In genomic region chr10:5018671-5019277, GRCh38 we compare ENCODE assay signal across 8 cellular contexts. TPM values are rescaled to one million over a fixed set of nuclear protein-coding genes. Genes with fewer than 3 reads are reported as not detected.
DNase-seq lines count a peak whose midpoint lies in the region; ATAC-seq and TF ChIP-seq lines count a peak whose summit lies in the region.
"Not testable (repeated sequence)": the region's sequence is repeated elsewhere in the genome, so short reads cannot be mapped to it uniquely, and the experiment has no call there.

No MANE protein-coding gene starts in this region.

- not testable (repeated sequence) for H2AFZ ChIP-seq in HCT116 (ENCODE audit: low read depth, low read length, poor library complexity, severe bottlenecking); PC-3 (ENCODE audit: low read length)

- TF ChIP-seq RAD21 in HCT116 (IDR thresholded peaks at IDR 0.05; ENCODE audit: low read depth) = peak; percentile 31; the same call in 1 of the 2 replicates

- not testable (repeated sequence) for H4K20me1 ChIP-seq in HCT116 (ENCODE audit: insufficient read depth); PC-3 (ENCODE audit: low read length)

- DNase-seq in AG08396 (ENCODE audit: low spot score) = peak; percentile 42
- DNase-seq in HCT116 (ENCODE audit: low read depth, low spot score); astrocyte of the cerebellum (ENCODE audit: low read depth): not testable (repeated sequence)
- peak; percentile 61 for DNase-seq in PC-3
- DNase-seq in right atrium auricular region (ENCODE audit: low spot score) = peak; percentile 79
- DNase-seq in mucosa of descending colon = peak in 2 of 3 donors; percentile 49 to 50
- peak; percentile 68 for DNase-seq in stromal cell of bone marrow (ENCODE audit: low read depth)

- H3K9ac ChIP-seq in HCT116 (ENCODE audit: low read length); PC-3 (ENCODE audit: low read length): not testable (repeated sequence)

- H3K36me3 ChIP-seq in HCT116 (ENCODE audit: control insufficient read depth in 1 of 2, insufficient read depth in 2 of 2, low read length in 2 of 2); PC-3 (ENCODE audit: low read depth, low read length); right atrium auricular region; mucosa of descending colon (ENCODE audit: low read depth): not testable (repeated sequence)

- not testable (repeated sequence) for H3K4me1 ChIP-seq in HCT116 (ENCODE audit: control insufficient read depth in 1 of 2, insufficient read depth in 2 of 2, low read length in 2 of 2); mucosa of descending colon (ENCODE audit: low read depth)
- peaks cover 33% of the 10 kb centered on the region for H3K4me1 ChIP-seq in PC-3 (ENCODE audit: insufficient read depth, low read length)
- H3K4me1 ChIP-seq in right atrium auricular region = peaks cover 0 to 18% of the 10 kb centered on the region in 2 donors

- H3K9me3 ChIP-seq in HCT116 (ENCODE audit: control insufficient read depth in 1 of 2, insufficient read depth in 1 of 2, low read depth in 1 of 2, low read length in 2 of 2); PC-3 (ENCODE audit: low read length); right atrium auricular region; mucosa of descending colon: not testable (repeated sequence)

- TF ChIP-seq POLR2A in HCT116 (IDR thresholded peaks at IDR 0.05; ENCODE audit: borderline replicate concordance, extremely low read depth, insufficient read depth, insufficient read length) = not testable (repeated sequence)

- CTCF ChIA-PET in HCT116 (lab: Charles Lee); PC-3 (lab: Charles Lee): not testable (repeated sequence)

- not testable (repeated sequence) for BruUV-seq in HCT116 (replicated peaks; lab: Mats Ljungman, UMichigan); PC-3 (replicated peaks; lab: Mats Ljungman, UMichigan)

- RAD21 ChIA-PET in HCT116 (lab: Charles Lee; ENCODE audit: low non-redundant PET in 1 of 2, low total read pairs in 2 of 2, uncharacterized antibody in 2 of 2, unreplicated experiment in 2 of 2) = not testable (repeated sequence)

- POLR2A ChIA-PET in HCT116 (lab: Charles Lee) = not testable (repeated sequence)
- POLR2A ChIA-PET in PC-3 (lab: Charles Lee; ENCODE audit: unreplicated experiment) = interaction anchor here (0.6 kb wide), 1 partner anchor 1184 kb away, joined by 3 read pairs; the partner anchor contains the start of gene PFKFB3

- in situ Hi-C loops in astrocyte of the cerebellum (cut with HindIII; ENCODE audit: low sequenced_read_pairs) = not testable (repeated sequence)

- not testable (repeated sequence) for H3K27me3 ChIP-seq in HCT116 (ENCODE audit: insufficient read depth, low read length); PC-3 (ENCODE audit: low read length); right atrium auricular region

- not testable (repeated sequence) for H3K79me2 ChIP-seq in HCT116 (ENCODE audit: insufficient read depth, low read length); PC-3 (ENCODE audit: low read length)

- not testable (repeated sequence) for H3K27ac ChIP-seq in HCT116 (ENCODE audit: low read depth, low read length)
- peak overlapping the region; percentile 49 for H3K27ac ChIP-seq in PC-3 (ENCODE audit: low read length)
- H3K27ac ChIP-seq in right atrium auricular region = peak overlapping the region; percentile 57 to 65

- H3K4me2 ChIP-seq in HCT116 (ENCODE audit: low read length); PC-3 (ENCODE audit: low read length): not testable (repeated sequence)

- not testable (repeated sequence) for TF ChIP-seq CTCF in HCT116 (IDR thresholded peaks at IDR 0.05 in 2 of 3, conservative IDR thresholded peaks at IDR 0.05 in 1 of 3; ENCODE audit: borderline replicate concordance in 1 of 3, insufficient read depth in 1 of 3, low read depth in 2 of 3, low read length in 2 of 3); mucosa of descending colon (IDR thresholded peaks at IDR 0.05)
- TF ChIP-seq CTCF in PC-3 (conservative IDR thresholded peaks at IDR 0.05; ENCODE audit: low read depth, low read length) = peak; percentile 31; the same call in 1 of the 2 replicates
- TF ChIP-seq CTCF in astrocyte of the cerebellum (IDR thresholded peaks at IDR 0.05; ENCODE audit: low read depth, low read length, missing control alignments) = peak; percentile 14
- TF ChIP-seq CTCF in right atrium auricular region (IDR thresholded peaks at IDR 0.05) = peak in 1 of 2 donors; percentile 44

- H3F3A ChIP-seq in PC-3 (ENCODE audit: low read length, unreplicated experiment) = not testable (repeated sequence)

- H3K9me2 ChIP-seq in HCT116 (ENCODE audit: insufficient read depth); PC-3 (replicated peaks; ENCODE audit: low read length): not testable (repeated sequence)

- not testable (repeated sequence) for H3K4me3 ChIP-seq in HCT116 (replicated peaks in 1 of 2; ENCODE audit: low read depth in 1 of 2, low read length in 2 of 2); PC-3 (ENCODE audit: low read length); astrocyte of the cerebellum (ENCODE audit: low read depth, low read length); right atrium auricular region; mucosa of descending colon

- intact Hi-C loops in HCT116 (cut with micrococcal nuclease) = not testable (repeated sequence)
- intact Hi-C loops in PC-3 (cut with micrococcal nuclease) = loop anchor here (2.0 to 5.0 kb wide), 2 partner anchors 76 to 264 kb away; partner anchors contain the start of gene AKR1C3
- intact Hi-C loops in mucosa of descending colon (cut with DNase I, micrococcal nuclease) = loop anchor here in 1 of 2 donors (10.0 kb wide), 1 partner anchor 266 kb away; no protein-coding TSS in a partner anchor

- ATAC-seq in HCT116 (peak; percentile 59; the same call in 1 of the 2 replicates), PC-3 (peak; percentile 79), esophagus mucosa (peak; percentile 64), mucosa of descending colon (peak; percentile 56)

RNA-seq across cellular contexts. Expression of gene AKR1C2, which starts 15.1 kb away (rescaled TPM):
- total RNA-seq in HCT116 (2021; ENCODE audit: unreplicated experiment) (0.25 TPM), PC-3 (2014; rRNA removed) (0.66 TPM in 1 of 2 replicates, not detected in the other), esophagus mucosa (115 TPM), right atrium auricular region (10 to 100 TPM; 23.6 to 47.0 TPM), mucosa of descending colon (10 to 100 TPM; 19.5 to 39.7 (median 20.0) TPM)
- polyA plus RNA-seq in HCT116 (2012) = 0.16 and 0.55 TPM in 2 replicates

RNA-seq across cellular contexts. Expression of gene AKR1C1, which starts 55.6 kb away (rescaled TPM):
- total RNA-seq in HCT116 (2021; ENCODE audit: unreplicated experiment) = 2.1 TPM
- 0.87 and 0.92 TPM in 2 replicates for polyA plus RNA-seq in HCT116 (2012)
- 1.8 and 3.2 TPM in 2 replicates for total RNA-seq in PC-3 (2014; rRNA removed)
- 54.2 TPM for total RNA-seq in esophagus mucosa
- 100 to 1,000 TPM in 1 of 2 donors, 10 to 100 TPM in 1; 60.3 to 174 TPM for total RNA-seq in right atrium auricular region
- total RNA-seq in mucosa of descending colon = 10 to 100 TPM; 28.4 to 66.9 (median 38.3) TPM

Comparison
In these comparisons a context has a peak if more than half of its experiments do, and no peak if none do; other contexts are left out.
1. RNA of gene AKR1C2, which starts 15.1 kb away (total RNA-seq): 115 TPM in esophagus mucosa (single experiment), 23.6 to 47.0 TPM in right atrium auricular region and 19.5 to 39.7 TPM in mucosa of descending colon; 0.66 TPM in PC-3 and 0.25 TPM in HCT116 (single experiment); every median in the first group is over 10 times any median in the second.
2. Peak in every context shown above with its lines, with median percentiles within 50 percentile points of each other: ATAC-seq.